10 cellular contexts compared by ENCODE assay signal in the genomic region with DNA sequence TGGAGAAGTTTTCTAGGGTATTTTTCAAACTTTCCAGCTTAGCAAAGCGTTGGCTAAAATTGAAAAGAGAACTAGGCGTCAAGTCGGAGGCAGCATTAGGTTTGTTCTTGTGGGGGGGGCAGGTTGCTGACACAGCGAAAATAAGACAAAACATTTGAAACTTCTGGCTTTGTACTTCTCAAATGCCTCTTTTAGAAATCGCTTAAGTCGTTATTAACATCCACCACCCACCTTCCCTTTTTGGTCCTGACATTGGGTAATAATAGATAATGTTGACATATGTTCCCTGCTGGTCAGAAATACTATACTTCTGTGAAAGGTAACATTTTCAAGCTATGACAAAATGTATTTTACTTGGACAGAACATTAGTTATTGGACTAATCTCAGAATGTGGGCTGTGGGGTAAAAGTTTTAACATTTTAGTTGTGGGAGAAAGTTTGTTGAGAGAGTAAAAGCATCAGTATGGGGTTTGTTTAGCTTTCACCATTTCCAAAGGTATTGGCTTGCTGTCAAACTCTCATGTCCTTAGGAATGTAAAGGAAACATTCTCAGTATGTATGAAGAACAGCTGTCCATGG.
DNase-seq lines count a peak whose midpoint lies in the region; ATAC-seq and TF ChIP-seq lines count a peak whose summit lies in the region.
"Had no signal": no experiment of that assay in that cellular context is flagged by ENCODE, and none has a peak within 500 bp of the region (broad histone marks: within the 10 kb centered on the region; RNA-seq: fewer than 3 reads in every experiment).

No MANE protein-coding gene starts in this region.

- H3K36me3 ChIP-seq in naive thymus-derived CD4-positive, alpha-beta T cell (ENCODE audit: control insufficient read depth in 2 of 3, insufficient read depth in 3 of 3, low read length in 3 of 3): no peaks in the 10 kb centered on the region
- H3K36me3 ChIP-seq in uterus: no peaks in the 10 kb centered on the region
- H3K36me3 ChIP-seq: BE2C had no signal

- H3K4me1 ChIP-seq in naive thymus-derived CD4-positive, alpha-beta T cell (ENCODE audit: control insufficient read depth in 2 of 2, insufficient read depth in 2 of 2, low read length in 2 of 2): no peaks in the 10 kb centered on the region
- H3K4me1 ChIP-seq in uterus: no peaks in the 10 kb centered on the region
- H3K4me1 ChIP-seq: BE2C had no signal

- TF ChIP-seq CTCF in NB4 (IDR thresholded peaks at IDR 0.05; ENCODE audit: low read depth, low read length): no peak
- TF ChIP-seq CTCF in uterus (IDR thresholded peaks at IDR 0.05): no peak

- H3K27me3 ChIP-seq in naive thymus-derived CD4-positive, alpha-beta T cell (ENCODE audit: control insufficient read depth in 2 of 2, insufficient read depth in 2 of 2, low read length in 2 of 2): no peaks in the 10 kb centered on the region
- H3K27me3 ChIP-seq in uterus: no peaks in the 10 kb centered on the region
- H3K27me3 ChIP-seq: BE2C had no signal

- TF ChIP-seq POLR2A in NB4 (IDR thresholded peaks at IDR 0.05; ENCODE audit: extremely low read depth, insufficient read length): no peak
- TF ChIP-seq POLR2A in uterus (IDR thresholded peaks at IDR 0.05): no peak
- TF ChIP-seq POLR2A in GM18505 (IDR thresholded peaks at IDR 0.05; ENCODE audit: borderline replicate concordance, extremely low read depth, insufficient read depth, insufficient read length): no peak

- intact Hi-C loops in naive thymus-derived CD4-positive, alpha-beta T cell (cut with micrococcal nuclease): no loop called here
- intact Hi-C loops in uterus (cut with DNase I; ENCODE audit: low total_unique reads): no loop called here

- no peaks in the 10 kb centered on the region for H3K9me3 ChIP-seq in naive thymus-derived CD4-positive, alpha-beta T cell (ENCODE audit: control insufficient read depth in 2 of 3, low read length in 3 of 3)
- H3K9me3 ChIP-seq in uterus: no peaks in the 10 kb centered on the region
- H3K9me3 ChIP-seq: BE2C had no signal

- POLR2A ChIA-PET in naive thymus-derived CD4-positive, alpha-beta T cell (lab: Charles Lee): no interaction called here

- H3K4me1 Mint-ChIP-seq in naive thymus-derived CD4-positive, alpha-beta T cell: peaks cover 0 to 3% (median 0%) of the 10 kb centered on the region in 7 donors

- H3K27me3 Mint-ChIP-seq in naive thymus-derived CD4-positive, alpha-beta T cell: peaks cover 0 to 6% (median 4%) of the 10 kb centered on the region in 5 donors

- H3K4me3 Mint-ChIP-seq in naive thymus-derived CD4-positive, alpha-beta T cell: no peak overlapping the region

- peaks cover 0 to 2% (median 0%) of the 10 kb centered on the region in 11 donors for H3K9me3 Mint-ChIP-seq in naive thymus-derived CD4-positive, alpha-beta T cell

- no peak overlapping the region for H3K27ac Mint-ChIP-seq in naive thymus-derived CD4-positive, alpha-beta T cell

- H3K36me3 Mint-ChIP-seq in naive thymus-derived CD4-positive, alpha-beta T cell: no peaks in the 10 kb centered on the region

- DNase-seq in AML-193 (lab: John Stamatoyannopoulos, UW) (peak; percentile 45 to 52), NB4 (ENCODE audit: low read depth) (peak; percentile 29), fibroblast of gingiva (ENCODE audit: low read depth) (peak; percentile 49), DMS114 treated with DMSO at 0.1 percent for 48 hours (lab: John Stamatoyannopoulos, UW; ENCODE audit: unreplicated experiment) (no peak), uterus (no peak), iPS-NIHi11 (ENCODE audit: low spot score) (no peak)
- no peak for DNase-seq in naive thymus-derived CD4-positive, alpha-beta T cell
- DNase-seq: BE2C, NCI-H524 treated with DMSO at 0.1 percent for 48 hours had no signal

- no peak overlapping the region for H3K4me3 ChIP-seq in NB4 (ENCODE audit: low read depth, low read length)
- no peak overlapping the region for H3K4me3 ChIP-seq in naive thymus-derived CD4-positive, alpha-beta T cell (ENCODE audit: low read length)
- no peak overlapping the region for H3K4me3 ChIP-seq in uterus

- CTCF ChIA-PET in naive thymus-derived CD4-positive, alpha-beta T cell (lab: Charles Lee): no interaction called here

- H3K27ac ChIP-seq in naive thymus-derived CD4-positive, alpha-beta T cell (ENCODE audit: low read depth, low read length): no peak overlapping the region
- H3K27ac ChIP-seq in uterus: no peak overlapping the region

- ATAC-seq in naive thymus-derived CD4-positive, alpha-beta T cell: peak; percentile 42
- ATAC-seq in GM18505 (IDR thresholded peaks at IDR 0.05; ENCODE audit: unreplicated experiment): no peak

Comparison
In these comparisons a context has a peak if more than half of its experiments do, and no peak if none do; other contexts are left out.
1. DNase-seq: peak in AML-193 (2 of 2), NB4 (single experiment) and fibroblast of gingiva (single experiment); none in naive thymus-derived CD4-positive, alpha-beta T cell (0 of 9), DMS114 treated with DMSO at 0.1 percent for 48 hours (single experiment), uterus (0 of 2) and iPS-NIHi11 (single experiment).